ENCODE assay signal across 16 cellular contexts in genomic region chr3:100029689-100030088, GRCh38.
DNase-seq lines count a peak whose midpoint lies in the region; ATAC-seq, FAIRE-seq and TF ChIP-seq lines count a peak whose summit lies in the region.
"Had no signal": no experiment of that assay in that cellular context is flagged by ENCODE, and none has a peak within 500 bp of the region (broad histone marks: within the 10 kb centered on the region; RNA-seq: fewer than 3 reads in every experiment).

No MANE protein-coding gene starts in this region.

- peak overlapping the region; percentile 81 for H3K27ac ChIP-seq in psoas muscle
- H3K27ac ChIP-seq: right lobe of liver, upper lobe of left lung had no signal

- 41 to 71% (median 63%) methylated on average over 2 of the region's 2 CpGs for WGBS in psoas muscle, 3 donors

- no peak for TF ChIP-seq CTCF in psoas muscle (IDR thresholded peaks at IDR 0.05)

- TF ChIP-seq POLR2A in H54 (IDR thresholded peaks at IDR 0.05; ENCODE audit: low read depth, low read length) = no peak

- ATAC-seq in GM18858 (IDR thresholded peaks at IDR 0.05; ENCODE audit: unreplicated experiment) (peak; percentile 61), HG03378 (IDR thresholded peaks at IDR 0.05; ENCODE audit: unreplicated experiment) (peak; percentile 46), psoas muscle (peak in 3 of 4 donors; percentile 13 to 29 (median 27))
- ATAC-seq: right lobe of liver had no signal

- no peak for DNase-seq in H54 (ENCODE audit: insufficient read length, low spot score)
- DNase-seq in psoas muscle = no peak
- DNase-seq in amygdala (lab: John Stamatoyannopoulos, UW) = no peak
- no peak for DNase-seq in frontal cortex (ENCODE audit: low spot score in 2 of 2)
- no peak for DNase-seq in NCI-H774 (lab: John Stamatoyannopoulos, UW)
- DNase-seq: activated CD4-positive, alpha-beta memory T cell treated with anti-CD3 and anti-CD28 coated beads, Interleukin-2, amount 10 ng/mL, durations not matched to agents 7 days and 5 days; activated effector memory CD4-positive, alpha-beta T cell treated with Interleukin-2 at 50 U/mL for 16 hours; AML-193; aorta; glutamatergic neuron; NCI-H187; right lobe of liver; stimulated activated CD4-positive, alpha-beta T cell treated with anti-CD3 and anti-CD28 coated beads, Interleukin-4, amount 100 ng/mL, for 4 hours; upper lobe of left lung had no signal

- H3K9me3 ChIP-seq in psoas muscle = no peaks in the 10 kb centered on the region
- H3K9me3 ChIP-seq: right lobe of liver, upper lobe of left lung had no signal

- peak; percentile 43 for FAIRE-seq in H54 (lab: Jason Lieb, UNC)
- no peak for FAIRE-seq in frontal cortex (lab: Jason Lieb, UNC)

- peaks cover 76% of the 10 kb centered on the region for H3K4me1 ChIP-seq in psoas muscle
- H3K4me1 ChIP-seq: upper lobe of left lung had no signal

- intact Hi-C loops in psoas muscle (cut with DNase I) = loop anchor here in 1 of 2 donors (5.0 kb wide), 1 partner anchor 78 kb away; no protein-coding TSS in a partner anchor

- no peak overlapping the region for H3K4me3 ChIP-seq in psoas muscle
- H3K4me3 ChIP-seq: right lobe of liver, upper lobe of left lung had no signal

- H3K27me3 ChIP-seq in psoas muscle (ENCODE audit: insufficient read depth in 3 of 3, low read length in 2 of 3) = no peaks in the 10 kb centered on the region
- H3K27me3 ChIP-seq: right lobe of liver, upper lobe of left lung had no signal

- no peaks in the 10 kb centered on the region for H3K36me3 ChIP-seq in psoas muscle (ENCODE audit: insufficient read depth in 1 of 2, low read depth in 1 of 2)
- H3K36me3 ChIP-seq: right lobe of liver, upper lobe of left lung had no signal
